In the genomic region with DNA sequence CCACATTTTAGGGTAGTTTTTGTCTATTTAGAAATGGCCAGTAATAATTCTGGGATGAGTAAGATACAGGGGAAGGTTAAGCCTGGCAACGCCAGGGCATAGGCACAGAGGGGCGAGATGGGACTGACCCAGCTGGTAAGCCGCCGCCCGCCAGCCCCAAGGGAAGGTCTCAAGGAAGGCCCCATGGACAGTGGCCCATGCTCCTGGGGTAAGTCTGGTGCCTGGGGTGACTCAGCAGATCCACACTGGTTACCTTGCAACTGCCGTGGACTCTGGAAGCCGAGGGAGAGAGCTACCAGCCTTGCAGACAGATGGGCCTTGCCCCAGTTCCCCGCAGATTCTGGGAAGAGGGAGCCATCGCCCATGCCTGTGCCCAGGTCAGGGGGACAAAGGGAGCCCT, we compare ENCODE assay signal across 1 cellular context.
TF ChIP-seq lines count a peak whose summit lies in the region.

No MANE protein-coding gene starts in this region.

TF ChIP-seq in HepG2, 621 proteins besides CTCF, POLR2A, EP300 and RAD21 (continued from another document):
- TF ChIP-seq ZNF562 (CRISPR knock-in tag; IDR thresholded peaks at IDR 0.05; ENCODE audit: borderline replicate concordance) (no peak), ZKSCAN1 (IDR thresholded peaks at IDR 0.05; ENCODE audit: low read length) (no peak)
- TF ChIP-seq, protein P1, sequence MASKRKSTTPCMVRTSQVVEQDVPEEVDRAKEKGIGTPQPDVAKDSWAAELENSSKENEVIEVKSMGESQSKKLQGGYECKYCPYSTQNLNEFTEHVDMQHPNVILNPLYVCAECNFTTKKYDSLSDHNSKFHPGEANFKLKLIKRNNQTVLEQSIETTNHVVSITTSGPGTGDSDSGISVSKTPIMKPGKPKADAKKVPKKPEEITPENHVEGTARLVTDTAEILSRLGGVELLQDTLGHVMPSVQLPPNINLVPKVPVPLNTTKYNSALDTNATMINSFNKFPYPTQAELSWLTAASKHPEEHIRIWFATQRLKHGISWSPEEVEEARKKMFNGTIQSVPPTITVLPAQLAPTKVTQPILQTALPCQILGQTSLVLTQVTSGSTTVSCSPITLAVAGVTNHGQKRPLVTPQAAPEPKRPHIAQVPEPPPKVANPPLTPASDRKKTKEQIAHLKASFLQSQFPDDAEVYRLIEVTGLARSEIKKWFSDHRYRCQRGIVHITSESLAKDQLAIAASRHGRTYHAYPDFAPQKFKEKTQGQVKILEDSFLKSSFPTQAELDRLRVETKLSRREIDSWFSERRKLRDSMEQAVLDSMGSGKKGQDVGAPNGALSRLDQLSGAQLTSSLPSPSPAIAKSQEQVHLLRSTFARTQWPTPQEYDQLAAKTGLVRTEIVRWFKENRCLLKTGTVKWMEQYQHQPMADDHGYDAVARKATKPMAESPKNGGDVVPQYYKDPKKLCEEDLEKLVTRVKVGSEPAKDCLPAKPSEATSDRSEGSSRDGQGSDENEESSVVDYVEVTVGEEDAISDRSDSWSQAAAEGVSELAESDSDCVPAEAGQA (IDR thresholded peaks at IDR 0.05; ENCODE audit: low read depth): no peak
- TF ChIP-seq, protein P1 (CRISPR knock-in tag; IDR thresholded peaks at IDR 0.05; ENCODE audit: borderline replicate concordance): no peak
- TF ChIP-seq, protein P2, sequence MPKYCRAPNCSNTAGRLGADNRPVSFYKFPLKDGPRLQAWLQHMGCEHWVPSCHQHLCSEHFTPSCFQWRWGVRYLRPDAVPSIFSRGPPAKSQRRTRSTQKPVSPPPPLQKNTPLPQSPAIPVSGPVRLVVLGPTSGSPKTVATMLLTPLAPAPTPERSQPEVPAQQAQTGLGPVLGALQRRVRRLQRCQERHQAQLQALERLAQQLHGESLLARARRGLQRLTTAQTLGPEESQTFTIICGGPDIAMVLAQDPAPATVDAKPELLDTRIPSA (CRISPR knock-in tag; IDR thresholded peaks at IDR 0.05; ENCODE audit: borderline replicate concordance): no peak
